8 cellular contexts compared by ENCODE assay signal in genomic region chr6:30396833-30397479, GRCh38. TPM values are rescaled to one million over a fixed set of nuclear protein-coding genes. Genes with fewer than 3 reads are reported as not detected.
DNase-seq lines count a peak whose midpoint lies in the region; FAIRE-seq and TF ChIP-seq lines count a peak whose summit lies in the region.

No MANE protein-coding gene starts in this region.

- no peaks in the 10 kb centered on the region for H3K36me3 ChIP-seq in stomach

- H3K4me1 Mint-ChIP-seq in activated T-helper 1 cell treated with anti-CD3 and anti-CD28 coated beads, Interleukin-12 subunit alpha, Interleukin-12 subunit beta, Interleukin-2, Interleukin-4 antibody, amounts not matched to agents 30 ng/mL and 10 ng/mL and 1 ng/mL, durations not matched to agents 14 hours and 24 hours and 36 hours (ENCODE audit: low read depth), result peaks cover 11% of the 10 kb centered on the region
- no peaks in the 10 kb centered on the region for H3K4me1 Mint-ChIP-seq in neural crest cell

- no peak for TF ChIP-seq POLR2A in stomach (IDR thresholded peaks at IDR 0.05)

- H3K27me3 ChIP-seq in stomach, result peaks cover 0 to 53% (median 5%) of the 10 kb centered on the region in 3 donors

- H3K9me3 Mint-ChIP-seq in activated T-helper 1 cell treated with anti-CD3 and anti-CD28 coated beads, Interleukin-12 subunit alpha, Interleukin-12 subunit beta, Interleukin-2, Interleukin-4 antibody, amounts not matched to agents 30 ng/mL and 10 ng/mL and 1 ng/mL, durations not matched to agents 14 hours and 24 hours and 36 hours, result no peaks in the 10 kb centered on the region
- H3K9me3 Mint-ChIP-seq in neural crest cell, result no peaks in the 10 kb centered on the region

- H3K27ac Mint-ChIP-seq in activated T-helper 1 cell treated with anti-CD3 and anti-CD28 coated beads, Interleukin-12 subunit alpha, Interleukin-12 subunit beta, Interleukin-2, Interleukin-4 antibody, amounts not matched to agents 30 ng/mL and 10 ng/mL and 1 ng/mL, durations not matched to agents 14 hours and 24 hours and 36 hours, result no peak overlapping the region
- no peak overlapping the region for H3K27ac Mint-ChIP-seq in neural crest cell (ENCODE audit: unreplicated experiment)

- DNase-seq in NCI-H1436 (lab: John Stamatoyannopoulos, UW) (peak; percentile 79), NCI-H1436 treated with DMSO at 0.1 percent for 48 hours (lab: John Stamatoyannopoulos, UW) (no peak), HuH-7.5 (ENCODE audit: low spot score) (peak; percentile 45), RCC 7860 (ENCODE audit: low spot score) (peak; percentile 36), fibroblast of the aortic adventitia (ENCODE audit: low read depth) (peak; percentile 58), neural crest cell (ENCODE audit: low read depth, low spot score) (peak; percentile 86), stomach (peak; percentile 88)
- DNase-seq in activated T-helper 1 cell treated with anti-CD3 and anti-CD28 coated beads, Interleukin-12 subunit alpha, Interleukin-12 subunit beta, Interleukin-2, Interleukin-4 antibody, amounts not matched to agents 30 ng/mL and 10 ng/mL and 1 ng/mL, durations not matched to agents 14 hours and 24 hours and 36 hours (ENCODE audit: low spot score), result peak; percentile 74

- no peak overlapping the region for H3K27ac ChIP-seq in stomach

- peaks cover 41% of the 10 kb centered on the region for H3K27me3 Mint-ChIP-seq in activated T-helper 1 cell treated with anti-CD3 and anti-CD28 coated beads, Interleukin-12 subunit alpha, Interleukin-12 subunit beta, Interleukin-2, Interleukin-4 antibody, amounts not matched to agents 30 ng/mL and 10 ng/mL and 1 ng/mL, durations not matched to agents 14 hours and 24 hours and 36 hours (ENCODE audit: insufficient read depth)
- H3K27me3 Mint-ChIP-seq in neural crest cell (ENCODE audit: low read depth), result peaks cover 81% of the 10 kb centered on the region

- TF ChIP-seq CTCF in fibroblast of the aortic adventitia (IDR thresholded peaks at IDR 0.05; ENCODE audit: insufficient read depth, low read length) (peak; percentile 84), neural crest cell (conservative IDR thresholded peaks at IDR 0.05) (peak; percentile 92), stomach (IDR thresholded peaks at IDR 0.05) (peak in 5 of 7 experiments; percentile 75 to 84 (median 78))

- H3K4me3 ChIP-seq in fibroblast of the aortic adventitia (ENCODE audit: low read depth, low read length), result no peak overlapping the region
- no peak overlapping the region for H3K4me3 ChIP-seq in stomach

- intact Hi-C loops in activated T-helper 1 cell treated with anti-CD3 and anti-CD28 coated beads, Interleukin-12 subunit alpha, Interleukin-12 subunit beta, Interleukin-2, Interleukin-4 antibody, amounts not matched to agents 30 ng/mL and 10 ng/mL and 1 ng/mL, durations not matched to agents 14 hours and 24 hours and 36 hours (cut with micrococcal nuclease), result loop anchor here (1.0 to 5.0 kb wide), 5 partner anchors 40 to 295 kb away; no protein-coding TSS in a partner anchor
- intact Hi-C loops in stomach (cut with DNase I; ENCODE audit: low total_unique reads), result loop anchor here (10.0 kb wide), 1 partner anchor 162 kb away; no protein-coding TSS in a partner anchor

- H3K36me3 Mint-ChIP-seq in activated T-helper 1 cell treated with anti-CD3 and anti-CD28 coated beads, Interleukin-12 subunit alpha, Interleukin-12 subunit beta, Interleukin-2, Interleukin-4 antibody, amounts not matched to agents 30 ng/mL and 10 ng/mL and 1 ng/mL, durations not matched to agents 14 hours and 24 hours and 36 hours (ENCODE audit: low read depth), result no peaks in the 10 kb centered on the region
- H3K36me3 Mint-ChIP-seq in neural crest cell (ENCODE audit: low read depth), result no peaks in the 10 kb centered on the region

- H3K9me3 ChIP-seq in stomach, result no peaks in the 10 kb centered on the region

- WGBS in stomach, 5 donors, result 11 to 15% (median 14%) methylated on average over 19 to 20 of the region's 20 CpGs

- no peak for TF ChIP-seq EP300 in stomach (IDR thresholded peaks at IDR 0.05)

- FAIRE-seq in RCC 7860 (lab: Jason Lieb, UNC), result no peak

- peaks cover 0 to 6% (median 5%) of the 10 kb centered on the region in 4 donors for H3K4me1 ChIP-seq in stomach

- no peak overlapping the region for H3K4me3 Mint-ChIP-seq in activated T-helper 1 cell treated with anti-CD3 and anti-CD28 coated beads, Interleukin-12 subunit alpha, Interleukin-12 subunit beta, Interleukin-2, Interleukin-4 antibody, amounts not matched to agents 30 ng/mL and 10 ng/mL and 1 ng/mL, durations not matched to agents 14 hours and 24 hours and 36 hours
- no peak overlapping the region for H3K4me3 Mint-ChIP-seq in neural crest cell

RNA-seq across cellular contexts. Expression of gene RPP21, which starts 52.0 kb away (rescaled TPM):
- total RNA-seq in activated T-helper 1 cell treated with anti-CD3 and anti-CD28 coated beads, Interleukin-12 subunit alpha, Interleukin-12 subunit beta, Interleukin-2, Interleukin-4 antibody, amounts not matched to agents 30 ng/mL and 10 ng/mL and 1 ng/mL, durations not matched to agents 14 hours and 24 hours and 36 hours, result 54.2 and 62.8 TPM in 2 replicates
- total RNA-seq in fibroblast of the aortic adventitia (ENCODE audit: low replicate concordance), result 23.6 and 25.1 TPM in 2 replicates
- 60.6 and 64.8 TPM in 2 replicates for total RNA-seq in neural crest cell
- 100 to 1,000 TPM in 2 of 5 donors, 10 to 100 TPM in 1, 1 to 10 TPM in 1, not detected in 1; 4.5 to 157 (median 60.3) TPM for total RNA-seq in stomach
- 100 to 1,000 TPM; 119 to 167 (median 145) TPM for polyA plus RNA-seq in stomach
